8 cellular contexts compared by ENCODE assay signal in the genomic region with DNA sequence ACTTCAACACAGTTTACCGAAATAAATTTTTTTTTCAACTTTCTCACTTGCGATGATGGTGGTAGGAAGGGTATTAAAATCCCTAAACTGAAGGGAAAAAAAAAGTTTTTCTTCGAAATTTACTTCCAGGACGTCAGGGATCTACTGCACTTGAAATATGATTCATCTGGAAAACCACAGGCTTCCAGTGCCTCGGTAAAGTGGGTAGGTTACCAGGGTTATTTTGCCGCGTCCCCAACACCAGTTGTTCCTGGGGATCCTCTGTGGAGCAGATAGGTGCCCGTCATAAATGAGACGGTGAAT. TPM values are rescaled to one million over a fixed set of nuclear protein-coding genes. Genes with fewer than 3 reads are reported as not detected.
DNase-seq lines count a peak whose midpoint lies in the region; ATAC-seq and TF ChIP-seq lines count a peak whose summit lies in the region.

No MANE protein-coding gene starts in this region.

- no peak for TF ChIP-seq POLR2A in testis (IDR thresholded peaks at IDR 0.05)

- peaks cover 8% of the 10 kb centered on the region for H3K4me1 ChIP-seq in testis

- H3K27me3 ChIP-seq in kidney epithelial cell (ENCODE audit: control insufficient read depth, insufficient read depth, low read length): no peaks in the 10 kb centered on the region
- no peaks in the 10 kb centered on the region for H3K27me3 ChIP-seq in testis

- intact Hi-C loops in testis (cut with DNase I; ENCODE audit: low total_unique reads): no loop called here

- POLR2A ChIA-PET in GM10248 (lab: Yijun Ruan, JAX): no interaction called here

- 4% methylated on average over 9 of the region's 9 CpGs for WGBS in testis, 2 donors

- H3K27ac Mint-ChIP-seq in activated naive CD4-positive, alpha-beta T cell treated with anti-CD3 and anti-CD28 coated beads, Interleukin-2, amount 50 U/mL, for 24 hours: peak overlapping the region; percentile 74
- H3K27ac Mint-ChIP-seq in activated naive CD8-positive, alpha-beta T cell treated with anti-CD3 and anti-CD28 coated beads, Interleukin-2, amount 50 U/mL, for 24 hours: peak overlapping the region; percentile 92

- no peaks in the 10 kb centered on the region for H3K9me3 Mint-ChIP-seq in activated naive CD4-positive, alpha-beta T cell treated with anti-CD3 and anti-CD28 coated beads, Interleukin-2, amount 50 U/mL, for 24 hours
- no peaks in the 10 kb centered on the region for H3K9me3 Mint-ChIP-seq in activated naive CD8-positive, alpha-beta T cell treated with anti-CD3 and anti-CD28 coated beads, Interleukin-2, amount 50 U/mL, for 24 hours

- H3K36me3 Mint-ChIP-seq in activated naive CD4-positive, alpha-beta T cell treated with anti-CD3 and anti-CD28 coated beads, Interleukin-2, amount 50 U/mL, for 24 hours: peaks cover 1% of the 10 kb centered on the region
- peaks cover 15% of the 10 kb centered on the region for H3K36me3 Mint-ChIP-seq in activated naive CD8-positive, alpha-beta T cell treated with anti-CD3 and anti-CD28 coated beads, Interleukin-2, amount 50 U/mL, for 24 hours (ENCODE audit: low read depth)

- TF ChIP-seq CTCF in kidney epithelial cell (IDR thresholded peaks at IDR 0.05; ENCODE audit: insufficient read depth, low read length, poor library complexity, severe bottlenecking) (no peak), testis (IDR thresholded peaks at IDR 0.05) (no peak), GM10248 (IDR thresholded peaks at IDR 0.05; ENCODE audit: control extremely low read depth, extremely low read depth, low read depth, missing control alignments) (no peak)

- H3K27ac ChIP-seq in testis: peak overlapping the region; percentile 88 to 97

- H3K4me3 Mint-ChIP-seq in activated naive CD4-positive, alpha-beta T cell treated with anti-CD3 and anti-CD28 coated beads, Interleukin-2, amount 50 U/mL, for 24 hours: peak overlapping the region; percentile 93
- peak overlapping the region; percentile 93 for H3K4me3 Mint-ChIP-seq in activated naive CD8-positive, alpha-beta T cell treated with anti-CD3 and anti-CD28 coated beads, Interleukin-2, amount 50 U/mL, for 24 hours

- no peaks in the 10 kb centered on the region for H3K27me3 Mint-ChIP-seq in activated naive CD4-positive, alpha-beta T cell treated with anti-CD3 and anti-CD28 coated beads, Interleukin-2, amount 50 U/mL, for 24 hours
- H3K27me3 Mint-ChIP-seq in activated naive CD8-positive, alpha-beta T cell treated with anti-CD3 and anti-CD28 coated beads, Interleukin-2, amount 50 U/mL, for 24 hours: no peaks in the 10 kb centered on the region

- no peak for DNase-seq in activated naive CD4-positive, alpha-beta T cell treated with anti-CD3 and anti-CD28 coated beads, Interleukin-2, amount 50 U/mL, for 16 hours
- no peak for DNase-seq in activated naive CD8-positive, alpha-beta T cell treated with anti-CD3 and anti-CD28 coated beads, Interleukin-2, amount 50 U/mL, for 24 hours
- DNase-seq in kidney epithelial cell (ENCODE audit: low read depth) (peak; percentile 25), testis (no peak), GM10248 (ENCODE audit: extremely low spot score) (no peak)

- no peaks in the 10 kb centered on the region for H3K9me3 ChIP-seq in testis

- peak overlapping the region; percentile 50 for H3K4me3 ChIP-seq in kidney epithelial cell (ENCODE audit: low read depth, low read length)
- peak overlapping the region; percentile 86 to 92 for H3K4me3 ChIP-seq in testis

- peaks cover 23% of the 10 kb centered on the region for H3K4me1 Mint-ChIP-seq in activated naive CD4-positive, alpha-beta T cell treated with anti-CD3 and anti-CD28 coated beads, Interleukin-2, amount 50 U/mL, for 24 hours
- peaks cover 24% of the 10 kb centered on the region for H3K4me1 Mint-ChIP-seq in activated naive CD8-positive, alpha-beta T cell treated with anti-CD3 and anti-CD28 coated beads, Interleukin-2, amount 50 U/mL, for 24 hours

- ATAC-seq in activated naive CD8-positive, alpha-beta T cell treated with anti-CD3 and anti-CD28 coated beads, Interleukin-2, amount 50 U/mL, for 24 hours: no peak
- ATAC-seq in HG02588 (IDR thresholded peaks at IDR 0.05; ENCODE audit: unreplicated experiment): no peak
- ATAC-seq in GM21528 (IDR thresholded peaks at IDR 0.05; ENCODE audit: low FRiP score, unreplicated experiment): no peak

- no peaks in the 10 kb centered on the region for H3K36me3 ChIP-seq in kidney epithelial cell (ENCODE audit: control insufficient read depth, insufficient read depth, low read length)
- H3K36me3 ChIP-seq in testis (ENCODE audit: low read depth, missing control alignments): no peaks in the 10 kb centered on the region

- CTCF ChIA-PET in GM10248 (lab: Yijun Ruan, JAX): interaction anchor here (1.0 to 1.4 kb wide), 4 partner anchors 25 to 111 kb away, joined by 3 to 5 read pairs (median 3); no protein-coding TSS in a partner anchor

RNA-seq across cellular contexts. Expression of a gene that starts 0.8 kb away (rescaled TPM):
- 7.0 and 11.5 TPM in 2 replicates for total RNA-seq in kidney epithelial cell
- 10 to 100 TPM; 19.1 to 19.5 TPM for total RNA-seq in testis
- polyA plus RNA-seq in testis (ENCODE audit: insufficient read depth, low read depth, low replicate concordance): 35.2 TPM

RNA-seq across cellular contexts. Expression of a gene that starts 38.9 kb away (rescaled TPM):
- 21.4 and 23.4 TPM in 2 replicates for total RNA-seq in kidney epithelial cell
- 10 to 100 TPM; 73.5 to 74.7 TPM for total RNA-seq in testis
- polyA plus RNA-seq in testis (ENCODE audit: insufficient read depth, low read depth, low replicate concordance): 109 TPM
